ENCODE assay signal across 12 cellular contexts in the genomic region with DNA sequence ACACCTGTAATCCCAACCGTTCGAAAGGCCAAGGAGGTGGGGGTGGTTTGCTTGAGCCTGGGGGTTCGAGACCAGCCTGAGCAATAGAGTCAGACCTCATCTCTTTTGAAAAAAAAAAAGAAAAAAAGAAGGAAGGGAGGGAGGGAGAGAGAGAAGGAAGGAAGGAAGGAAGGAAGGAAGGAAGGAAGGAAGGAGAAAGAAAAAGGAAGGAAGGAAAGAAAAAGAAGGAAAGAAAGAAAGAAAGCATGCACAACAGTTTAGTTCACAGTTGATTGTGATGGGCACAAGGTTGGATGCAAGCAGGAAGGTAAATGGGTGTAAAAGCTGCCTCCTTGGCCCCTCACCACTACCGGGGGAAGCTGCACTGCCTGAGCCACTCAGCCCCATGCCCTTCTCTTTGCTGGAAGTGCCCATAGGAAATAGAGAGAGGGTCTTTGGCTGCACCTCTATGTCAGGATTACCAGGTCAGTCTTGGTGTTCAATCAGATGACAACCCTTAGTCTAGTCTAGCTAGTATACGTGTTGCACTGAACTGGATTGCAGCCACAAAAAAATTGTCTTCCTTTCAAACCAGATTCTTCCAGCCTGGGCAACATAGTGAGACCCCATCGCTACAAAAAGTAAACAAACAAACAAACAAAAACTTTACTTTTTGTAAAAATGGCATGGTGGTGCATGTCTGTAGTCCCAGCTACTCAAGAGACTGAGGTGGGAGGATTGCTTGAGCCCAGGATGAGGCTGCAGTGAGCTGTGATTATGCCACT. TPM values are rescaled to one million over a fixed set of nuclear protein-coding genes. Genes with fewer than 3 reads are reported as not detected.
DNase-seq lines count a peak whose midpoint lies in the region; ATAC-seq and TF ChIP-seq lines count a peak whose summit lies in the region.
"Had no signal": no experiment of that assay in that cellular context is flagged by ENCODE, and none has a peak within 500 bp of the region (broad histone marks: within the 10 kb centered on the region; RNA-seq: fewer than 3 reads in every experiment).

No MANE protein-coding gene starts in this region.

- H3K27ac ChIP-seq in thyroid gland, result peak overlapping the region in 2 of 3 donors; percentile 60 to 67
- H3K27ac ChIP-seq: cardiac muscle cell had no signal

- H3K27me3 Mint-ChIP-seq in T-helper 2 cell treated with Interferon-gamma antibody and Interleukin-4, amounts not matched to agents 5 μg/mL and 100 μg/mL, for 36 hours (ENCODE audit: low read depth), result no peaks in the 10 kb centered on the region
- H3K27me3 Mint-ChIP-seq in central memory CD8-positive, alpha-beta T cell, result no peaks in the 10 kb centered on the region
- H3K27me3 Mint-ChIP-seq in mesothelial cell of epicardium (ENCODE audit: low read depth), result no peaks in the 10 kb centered on the region

- no peaks in the 10 kb centered on the region for H3K27me3 ChIP-seq in thyroid gland
- H3K27me3 ChIP-seq: cardiac muscle cell had no signal

- WGBS in thyroid gland, 2 donors, result 87 to 90% methylated on average over 6 of the region's 6 CpGs

- no peak for ATAC-seq in central memory CD8-positive, alpha-beta T cell (replicated peaks; ENCODE audit: extremely low read depth, poor library complexity, severe bottlenecking)
- no peak for ATAC-seq in esophagus mucosa
- ATAC-seq: A549 had no signal

- no peaks in the 10 kb centered on the region for H3K9me3 Mint-ChIP-seq in T-helper 2 cell treated with Interferon-gamma antibody and Interleukin-4, amounts not matched to agents 5 μg/mL and 100 μg/mL, for 36 hours
- H3K9me3 Mint-ChIP-seq in central memory CD8-positive, alpha-beta T cell, result no peaks in the 10 kb centered on the region
- no peaks in the 10 kb centered on the region for H3K9me3 Mint-ChIP-seq in mesothelial cell of epicardium

- no peak overlapping the region for H3K4me3 ChIP-seq in thyroid gland (replicated peaks in 1 of 3)
- H3K4me3 ChIP-seq: A549, cardiac muscle cell had no signal

- no peak for TF ChIP-seq POLR2A in thyroid gland (IDR thresholded peaks at IDR 0.05)

- peaks cover 18 to 34% of the 10 kb centered on the region in 2 donors for H3K4me1 ChIP-seq in thyroid gland

- TF ChIP-seq CTCF in mesothelial cell of epicardium (IDR thresholded peaks at IDR 0.05; ENCODE audit: unreplicated experiment) (no peak), thyroid gland (IDR thresholded peaks at IDR 0.05) (no peak)

- intact Hi-C loops in thyroid gland (cut with DNase I), result no loop called here

- H3K4me3 Mint-ChIP-seq in T-helper 2 cell treated with Interferon-gamma antibody and Interleukin-4, amounts not matched to agents 5 μg/mL and 100 μg/mL, for 36 hours, result no peak overlapping the region
- H3K4me3 Mint-ChIP-seq in central memory CD8-positive, alpha-beta T cell, result no peak overlapping the region
- H3K4me3 Mint-ChIP-seq in mesothelial cell of epicardium, result no peak overlapping the region

- peak overlapping the region; percentile 26 for H3K27ac Mint-ChIP-seq in T-helper 2 cell treated with Interferon-gamma antibody and Interleukin-4, amounts not matched to agents 5 μg/mL and 100 μg/mL, for 36 hours
- H3K27ac Mint-ChIP-seq in central memory CD8-positive, alpha-beta T cell (ENCODE audit: low read depth), result peak overlapping the region; percentile 55
- peak overlapping the region; percentile 40 for H3K27ac Mint-ChIP-seq in mesothelial cell of epicardium

- H3K36me3 ChIP-seq in thyroid gland, result peaks cover 31 to 45% of the 10 kb centered on the region in 2 donors

- peaks cover 30% of the 10 kb centered on the region for H3K36me3 Mint-ChIP-seq in T-helper 2 cell treated with Interferon-gamma antibody and Interleukin-4, amounts not matched to agents 5 μg/mL and 100 μg/mL, for 36 hours (ENCODE audit: low read depth)
- peaks cover 60% of the 10 kb centered on the region for H3K36me3 Mint-ChIP-seq in central memory CD8-positive, alpha-beta T cell (ENCODE audit: insufficient read depth)
- peaks cover 13% of the 10 kb centered on the region for H3K36me3 Mint-ChIP-seq in mesothelial cell of epicardium

- no peak for DNase-seq in T-helper 2 cell treated with Interferon-gamma antibody and Interleukin-4, amounts not matched to agents 5 μg/mL and 100 μg/mL, for 36 hours (ENCODE audit: low spot score)
- DNase-seq in T-helper 2 cell (no peak), mesothelial cell of epicardium (ENCODE audit: low spot score in 2 of 2, unreplicated experiment in 2 of 2) (no peak), thyroid gland (no peak), NCI-H1092 treated with DMSO at 0.1 percent for 48 hours (lab: John Stamatoyannopoulos, UW) (no peak), NCI-H1092 (lab: John Stamatoyannopoulos, UW) (no peak)
- DNase-seq in central memory CD8-positive, alpha-beta T cell (ENCODE audit: low spot score in 2 of 2), result no peak
- DNase-seq: NCI-H345; stimulated activated CD4-positive, alpha-beta T cell treated with anti-CD3 and anti-CD28 coated beads, Interleukin-4, amount 100 ng/mL, for 24 hours had no signal

- no peaks in the 10 kb centered on the region for H3K9me3 ChIP-seq in thyroid gland
- H3K9me3 ChIP-seq: A549 had no signal

- peaks cover 30% of the 10 kb centered on the region for H3K4me1 Mint-ChIP-seq in T-helper 2 cell treated with Interferon-gamma antibody and Interleukin-4, amounts not matched to agents 5 μg/mL and 100 μg/mL, for 36 hours (ENCODE audit: low read depth)
- peaks cover 41% of the 10 kb centered on the region for H3K4me1 Mint-ChIP-seq in central memory CD8-positive, alpha-beta T cell
- H3K4me1 Mint-ChIP-seq in mesothelial cell of epicardium, result peaks cover 3% of the 10 kb centered on the region

RNA-seq across cellular contexts. Expression of a gene that starts 20.0 kb away (rescaled TPM):
- total RNA-seq in mesothelial cell of epicardium (25.0 to 29.0 TPM (median 25.3 TPM) in 3 replicates), thyroid gland (10 to 100 TPM in 3 of 4 donors, 1 to 10 TPM in 1; 9.7 to 37.9 (median 22.7) TPM), esophagus mucosa (22.1 TPM)
